In genomic region chr18:11149441-11150270, GRCh38 we compare ENCODE assay signal across 8 cellular contexts. TPM values are rescaled to one million over a fixed set of nuclear protein-coding genes. Genes with fewer than 3 reads are reported as not detected.
A peak's percentile ranks its signal among the peaks of the same experiment; 100 is the strongest.
DNase-seq lines count a peak whose midpoint lies in the region; TF ChIP-seq lines count a peak whose summit lies in the region.

Gene PIEZO2 (minus strand): TSS chr18:11149569. CDS start chr18:11148588, 981 bp downstream.

- peak within 1 kb of the TSS; percentile 72 for H3K27ac ChIP-seq in cingulate gyrus (ENCODE audit: low read depth, low read length)
- peak within 1 kb of the TSS in 1 of 2 donors; percentile 39 for H3K27ac ChIP-seq in liver (ENCODE audit: low read depth in 1 of 2, low read length in 2 of 2)
- H3K27ac ChIP-seq in suprapubic skin = no peak within 1 kb of the TSS

- peak within 1 kb of the TSS in 1 of 2 donors; percentile 27 for H3K9ac ChIP-seq in liver (ENCODE audit: low read depth in 1 of 2, low read length in 2 of 2)

- DNase-seq in C1 segment of cervical spinal cord (lab: John Stamatoyannopoulos, UW) (peak in 12 of 14 donors; percentile 13 to 76 (median 50)), GM19240 (ENCODE audit: insufficient read length, low spot score) (peak; percentile 35), KBM-7 (peak; percentile 1), suprapubic skin (ENCODE audit: low spot score in 2 of 2) (peak in 1 of 2 donors; percentile 77), glomerular visceral epithelial cell (ENCODE audit: extremely low spot score) (no peak), D341Med (ENCODE audit: low spot score) (no peak)

- no peak for TF ChIP-seq EP300 in suprapubic skin (IDR thresholded peaks at IDR 0.05)

- no peaks in the 10 kb centered on the region for H3K27me3 ChIP-seq in liver (ENCODE audit: control insufficient read depth in 4 of 4, insufficient read depth in 4 of 4, low read length in 3 of 4)
- peaks cover 58% of the 10 kb centered on the region for H3K27me3 ChIP-seq in suprapubic skin

- no peak for TF ChIP-seq POLR2A in suprapubic skin (IDR thresholded peaks at IDR 0.05)

- in situ Hi-C loops in KBM-7 (cut with MboI; ENCODE audit: low pct_unique_long_range_greater_than_20kb, low sequenced_read_pairs) = no loop called here

- H3K4me1 ChIP-seq in liver (ENCODE audit: control insufficient read depth in 4 of 4, insufficient read depth in 4 of 4, low read length in 3 of 4) (peaks cover 9 to 51% (median 40%) of the 10 kb centered on the region in 4 donors), suprapubic skin (peaks cover 29% of the 10 kb centered on the region)

- TF ChIP-seq RAD21 in liver (IDR thresholded peaks at IDR 0.05) = peak in 1 of 2 donors; percentile 21

- TF ChIP-seq CTCF in liver (IDR thresholded peaks at IDR 0.05; ENCODE audit: low read depth, low read length, missing input control) = no peak
- no peak for TF ChIP-seq CTCF in suprapubic skin (IDR thresholded peaks at IDR 0.05)

- H3K4me3 ChIP-seq in liver (ENCODE audit: low read depth in 1 of 3, low read length in 3 of 3) (peak within 1 kb of the TSS; percentile 34 to 79 (median 72)), suprapubic skin (peak within 1 kb of the TSS; percentile 55)

- 7% methylated on average over 62 of the region's 62 CpGs for WGBS in liver
- WGBS in suprapubic skin = 9% methylated on average over 25 of the region's 62 CpGs

- H3K36me3 ChIP-seq in liver (ENCODE audit: control insufficient read depth in 4 of 4, insufficient read depth in 3 of 4, low read depth in 1 of 4, low read length in 3 of 4) (no peaks in the 10 kb centered on the region), suprapubic skin (no peaks in the 10 kb centered on the region)

- H3K9me3 ChIP-seq in liver (ENCODE audit: control insufficient read depth in 4 of 4, low read length in 3 of 4) = no peaks in the 10 kb centered on the region
- H3K9me3 ChIP-seq in suprapubic skin = no peaks in the 10 kb centered on the region

TF ChIP-seq in liver, 16 proteins besides CTCF, POLR2A, EP300 and RAD21:
- TF ChIP-seq ATF3 (IDR thresholded peaks at IDR 0.05) = no peak
- no peak for TF ChIP-seq TAF1 (conservative IDR thresholded peaks at IDR 0.05)

RNA-seq across cellular contexts. Expression of gene PIEZO2, which starts in this region (rescaled TPM):
- 10 to 100 TPM in 1 of 2 donors, 1 to 10 TPM in 1; 7.2 to 12.3 TPM for total RNA-seq in liver
- 1 to 10 TPM; 1.1 to 2.5 TPM for polyA plus RNA-seq in liver
- 1 to 10 TPM in 2 of 4 donors, under 1 TPM in 2; 0.68 to 2.2 (median 1.1) TPM for total RNA-seq in suprapubic skin

Comparison
In these comparisons a context has a peak if more than half of its experiments do, and no peak if none do; other contexts are left out.
1. DNase-seq: peak in C1 segment of cervical spinal cord (12 of 14), GM19240 (single experiment) and KBM-7 (single experiment); none in glomerular visceral epithelial cell (single experiment) and D341Med (single experiment).